13 cellular contexts compared by ENCODE assay signal in the genomic region with DNA sequence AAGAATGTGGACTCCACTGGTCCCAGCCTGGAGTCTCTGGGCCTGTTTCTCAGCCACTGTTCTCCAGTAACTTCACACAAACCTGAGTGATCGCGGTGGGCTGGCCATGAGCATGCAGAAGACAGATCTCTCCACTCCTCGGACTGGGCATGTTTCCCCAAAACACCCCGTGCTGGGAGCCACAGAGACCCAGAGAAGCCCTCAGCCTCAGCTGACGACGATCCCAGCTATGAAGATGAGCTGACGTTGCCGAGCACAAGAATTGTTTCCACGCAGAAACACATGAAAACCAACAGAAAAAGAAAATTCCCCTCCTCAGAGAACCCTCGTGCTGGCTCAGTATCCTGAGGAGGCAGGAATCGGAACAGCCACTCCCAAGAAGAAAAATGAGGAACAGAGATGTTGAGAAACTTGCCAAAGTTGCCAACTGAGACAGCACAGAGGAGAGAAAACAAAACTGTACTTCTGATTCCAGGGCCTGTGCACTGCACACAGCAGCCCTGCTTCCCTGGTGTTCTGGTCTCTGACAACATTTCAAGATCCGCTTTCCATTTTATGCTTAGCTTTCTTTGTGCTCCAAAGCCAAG.
A peak's percentile ranks its signal among the peaks of the same experiment; 100 is the strongest.
DNase-seq lines count a peak whose midpoint lies in the region; ATAC-seq and TF ChIP-seq lines count a peak whose summit lies in the region.
"Had no signal": no experiment of that assay in that cellular context is flagged by ENCODE, and none has a peak within 500 bp of the region (broad histone marks: within the 10 kb centered on the region; RNA-seq: fewer than 3 reads in every experiment).

No MANE protein-coding gene starts in this region.

- peaks cover 65% of the 10 kb centered on the region for H3K36me3 Mint-ChIP-seq in central memory CD8-positive, alpha-beta T cell (ENCODE audit: insufficient read depth)
- H3K36me3 Mint-ChIP-seq in stimulated activated effector memory CD8-positive, alpha-beta T cell treated with anti-CD3 and anti-CD28 coated beads, Interleukin-12 subunit alpha, Interleukin-12 subunit beta, amount 100 ng/mL, for 72 hours: peaks cover 99% of the 10 kb centered on the region

- H3K79me2 ChIP-seq in Karpas-422 (ENCODE audit: low read length) (no peaks in the 10 kb centered on the region), hepatocyte (no peaks in the 10 kb centered on the region)

- H3K4me1 Mint-ChIP-seq in central memory CD8-positive, alpha-beta T cell: peaks cover 13% of the 10 kb centered on the region
- peaks cover 20% of the 10 kb centered on the region for H3K4me1 Mint-ChIP-seq in stimulated activated effector memory CD8-positive, alpha-beta T cell treated with anti-CD3 and anti-CD28 coated beads, Interleukin-12 subunit alpha, Interleukin-12 subunit beta, amount 100 ng/mL, for 72 hours

- ATAC-seq in central memory CD8-positive, alpha-beta T cell (replicated peaks; ENCODE audit: extremely low read depth, poor library complexity, severe bottlenecking): no peak
- peak; percentile 47 to 72 (median 64) for ATAC-seq in right lobe of liver
- no peak for ATAC-seq in stimulated activated effector memory CD8-positive, alpha-beta T cell treated with anti-CD3 and anti-CD28 coated beads, Interleukin-12 subunit alpha, Interleukin-12 subunit beta, amount 100 ng/mL, for 72 hours

- TF ChIP-seq POLR2A in right lobe of liver (IDR thresholded peaks at IDR 0.05): no peak

- H3K27ac Mint-ChIP-seq in central memory CD8-positive, alpha-beta T cell (ENCODE audit: low read depth): peak overlapping the region; percentile 26
- H3K27ac Mint-ChIP-seq in stimulated activated effector memory CD8-positive, alpha-beta T cell treated with anti-CD3 and anti-CD28 coated beads, Interleukin-12 subunit alpha, Interleukin-12 subunit beta, amount 100 ng/mL, for 72 hours: peak overlapping the region; percentile 77

- H2AFZ ChIP-seq in Karpas-422 (ENCODE audit: low read length) (no peak overlapping the region), hepatocyte (no peak overlapping the region)

- H4K20me1 ChIP-seq in Karpas-422 (ENCODE audit: insufficient read depth, low read depth, low read length) (no peaks in the 10 kb centered on the region), hepatocyte (ENCODE audit: insufficient read depth, poor library complexity, severe bottlenecking) (no peaks in the 10 kb centered on the region)

- H3K27ac ChIP-seq in Karpas-422 (ENCODE audit: low read length) (peak overlapping the region; percentile 99), right lobe of liver (peak overlapping the region in 2 of 3 donors; percentile 16 to 47), RWPE1 (no peak overlapping the region), hepatocyte (no peak overlapping the region)
- H3K27ac ChIP-seq: WERI-Rb-1 had no signal

- H3K4me1 ChIP-seq in Karpas-422 (ENCODE audit: low read length) (peaks cover 72% of the 10 kb centered on the region), right lobe of liver (peaks cover 0 to 3% (median 0%) of the 10 kb centered on the region in 4 donors), hepatocyte (ENCODE audit: insufficient read depth) (peaks cover under 1% of the 10 kb centered on the region)

- no peaks in the 10 kb centered on the region for H3K9me3 Mint-ChIP-seq in central memory CD8-positive, alpha-beta T cell
- no peaks in the 10 kb centered on the region for H3K9me3 Mint-ChIP-seq in stimulated activated effector memory CD8-positive, alpha-beta T cell treated with anti-CD3 and anti-CD28 coated beads, Interleukin-12 subunit alpha, Interleukin-12 subunit beta, amount 100 ng/mL, for 72 hours
- H3K9me3 Mint-ChIP-seq: stimulated activated naive CD8-positive, alpha-beta T cell treated with anti-CD3 and anti-CD28 coated beads, Interleukin-15, Interleukin-2, amounts not matched to agents 100 ng/mL and 50 ng/mL, for 24 hours had no signal

- 56% methylated on average over 7 of the region's 12 CpGs for WGBS in right lobe of liver (ENCODE audit: insufficient coverage, low coverage, low lambda C conversion rate, missing lambda C conversion rate)
- WGBS in hepatocyte (ENCODE audit: low lambda C conversion rate, missing lambda C conversion rate): 98% methylated on average over 12 of the region's 12 CpGs

- H3K36me3 ChIP-seq in Karpas-422 (ENCODE audit: insufficient read depth, low read length): peaks cover 8% of the 10 kb centered on the region; the same call in 1 of the 2 replicates
- peaks cover 0 to 87% (median 14%) of the 10 kb centered on the region in 4 donors for H3K36me3 ChIP-seq in right lobe of liver
- peaks cover 5% of the 10 kb centered on the region for H3K36me3 ChIP-seq in hepatocyte (replicated peaks; ENCODE audit: insufficient read depth, low read depth)

- no peak for TF ChIP-seq CTCF in right lobe of liver (IDR thresholded peaks at IDR 0.05)
- no peak for TF ChIP-seq CTCF in RWPE1 (conservative IDR thresholded peaks at IDR 0.05; ENCODE audit: low read depth)
- TF ChIP-seq CTCF in hepatocyte (IDR thresholded peaks at IDR 0.05; ENCODE audit: poor library complexity): no peak

- intact Hi-C loops in right lobe of liver (cut with DNase I): no loop called here

- H3K4me3 Mint-ChIP-seq in central memory CD8-positive, alpha-beta T cell: no peak overlapping the region
- H3K4me3 Mint-ChIP-seq in stimulated activated effector memory CD8-positive, alpha-beta T cell treated with anti-CD3 and anti-CD28 coated beads, Interleukin-12 subunit alpha, Interleukin-12 subunit beta, amount 100 ng/mL, for 72 hours: no peak overlapping the region
- H3K4me3 Mint-ChIP-seq: stimulated activated naive CD8-positive, alpha-beta T cell treated with anti-CD3 and anti-CD28 coated beads, Interleukin-15, Interleukin-2, amounts not matched to agents 100 ng/mL and 50 ng/mL, for 24 hours had no signal

- no peaks in the 10 kb centered on the region for H3K27me3 ChIP-seq in Karpas-422 (ENCODE audit: low read length)
- H3K27me3 ChIP-seq in right lobe of liver: no peaks in the 10 kb centered on the region
- H3K27me3 ChIP-seq in hepatocyte: no peaks in the 10 kb centered on the region

- CTCF ChIA-PET in RWPE1 (lab: Yijun Ruan, JAX): interaction anchor here (0.6 to 0.8 kb wide), 2 partner anchors 133 to 247 kb away, joined by 3 to 4 read pairs; no protein-coding TSS in a partner anchor

- H3K4me3 ChIP-seq in Karpas-422 (ENCODE audit: low read length): no peak overlapping the region
- no peak overlapping the region for H3K4me3 ChIP-seq in right lobe of liver
- no peak overlapping the region for H3K4me3 ChIP-seq in hepatocyte

- H3K27me3 Mint-ChIP-seq in central memory CD8-positive, alpha-beta T cell: no peaks in the 10 kb centered on the region
- H3K27me3 Mint-ChIP-seq: stimulated activated naive CD8-positive, alpha-beta T cell treated with anti-CD3 and anti-CD28 coated beads, Interleukin-15, Interleukin-2, amounts not matched to agents 100 ng/mL and 50 ng/mL, for 24 hours had no signal

- no peaks in the 10 kb centered on the region for H3K9me2 ChIP-seq in Karpas-422 (replicated peaks; ENCODE audit: insufficient read depth, low read length)
- H3K9me2 ChIP-seq in hepatocyte (replicated peaks; ENCODE audit: insufficient read depth): no peaks in the 10 kb centered on the region

- H3K9ac ChIP-seq in Karpas-422 (ENCODE audit: low read length): peak overlapping the region; percentile 39

- no peaks in the 10 kb centered on the region for H3K9me3 ChIP-seq in Karpas-422 (ENCODE audit: low read length)
- no peaks in the 10 kb centered on the region for H3K9me3 ChIP-seq in right lobe of liver
- H3K9me3 ChIP-seq in hepatocyte (ENCODE audit: low read depth): no peaks in the 10 kb centered on the region

- no peak for DNase-seq in Karpas-422
- no peak for DNase-seq in central memory CD8-positive, alpha-beta T cell (ENCODE audit: low spot score in 2 of 2)
- DNase-seq in right lobe of liver: peak in 1 of 3 donors; percentile 44
- no peak for DNase-seq in stimulated activated effector memory CD8-positive, alpha-beta T cell treated with anti-CD3 and anti-CD28 coated beads, Interleukin-12 subunit alpha, Interleukin-12 subunit beta, amount 100 ng/mL, for 72 hours (ENCODE audit: low spot score in 2 of 2)
- no peak for DNase-seq in stimulated activated CD4-positive, alpha-beta T cell treated with anti-CD3 and anti-CD28 coated beads, Interleukin-15, amount 100 ng/mL, for 24 hours
- no peak for DNase-seq in RWPE1 (ENCODE audit: low spot score)
- DNase-seq in hepatocyte (ENCODE audit: low spot score): no peak
- no peak for DNase-seq in activated CD4-positive, alpha-beta T cell treated with anti-CD3 and anti-CD28 coated beads, Interleukin-2, amount 50 U/mL, for 48 hours
- DNase-seq: activated T-cell treated with anti-CD3 and anti-CD28 coated beads, Interleukin-2, amount 50 U/mL, for 1 hour; Calu3; NCI-H226; WERI-Rb-1 had no signal

- H3K4me2 ChIP-seq in Karpas-422 (ENCODE audit: low read depth, low read length, poor library complexity, severe bottlenecking) (no peak overlapping the region), hepatocyte (no peak overlapping the region)

- POLR2A ChIA-PET in RWPE1 (lab: Yijun Ruan, JAX; ENCODE audit: low non-redundant PET): no interaction called here

Comparison
In these comparisons a context has a peak if more than half of its experiments do, and no peak if none do; other contexts are left out.
1. H3K27ac ChIP-seq: peak in Karpas-422 (single experiment) and right lobe of liver (2 of 3); none in RWPE1 (single experiment) and hepatocyte (single experiment).
2. ATAC-seq: peak in right lobe of liver (4 of 4); none in central memory CD8-positive, alpha-beta T cell (single experiment) and stimulated activated effector memory CD8-positive, alpha-beta T cell treated with anti-CD3 and anti-CD28 coated beads, Interleukin-12 subunit alpha, Interleukin-12 subunit beta, amount 100 ng/mL, for 72 hours (single experiment).